ENCODE assay signal across 9 cellular contexts in the genomic region with DNA sequence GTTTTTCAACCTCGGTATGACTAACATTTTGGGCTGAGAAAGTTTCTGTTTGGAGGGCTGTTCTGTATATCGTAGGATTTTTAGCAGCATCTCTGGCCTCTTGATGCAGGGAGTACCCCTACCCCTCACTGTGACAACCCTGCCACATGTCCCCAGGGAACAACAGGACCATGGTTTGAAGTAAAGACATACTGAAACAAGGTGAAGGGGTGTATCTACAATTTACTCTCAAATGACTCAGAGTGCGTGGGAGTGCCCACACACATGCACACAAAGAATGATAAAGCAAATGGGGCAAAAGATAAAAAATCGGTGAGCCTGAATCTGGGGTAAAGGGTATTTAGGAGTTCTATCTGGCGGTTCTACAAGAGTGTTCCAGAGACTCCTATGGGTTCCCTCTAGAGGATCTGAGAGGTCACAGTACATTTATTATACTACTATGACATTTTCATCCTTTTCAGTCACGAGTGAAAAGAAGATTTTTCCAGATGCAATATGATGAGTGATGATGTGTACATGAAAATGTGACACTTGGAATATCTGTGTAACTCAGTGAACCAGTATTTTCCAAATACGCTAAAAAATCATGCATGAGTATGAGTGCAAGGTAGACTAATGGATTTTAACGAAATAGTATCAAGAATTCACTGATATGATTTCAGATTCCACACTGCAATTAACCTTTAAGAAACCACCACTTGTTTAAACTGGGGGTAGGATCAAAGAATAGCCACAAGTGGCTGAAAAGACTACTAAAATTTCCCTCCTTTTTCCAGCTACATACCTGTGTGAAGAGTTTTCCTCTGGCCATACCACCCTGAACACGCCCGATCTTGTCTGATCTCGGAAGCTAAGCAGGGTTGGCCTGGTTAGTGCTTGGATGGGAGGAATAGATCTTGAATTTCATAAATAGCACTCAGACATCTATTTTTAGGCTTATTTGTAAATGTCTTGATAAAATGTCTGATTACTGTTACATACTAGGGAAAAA.
DNase-seq lines count a peak whose midpoint lies in the region; ATAC-seq lines count a peak whose summit lies in the region.
"Had no signal": no experiment of that assay in that cellular context is flagged by ENCODE, and none has a peak within 500 bp of the region (broad histone marks: within the 10 kb centered on the region; RNA-seq: fewer than 3 reads in every experiment).

No MANE protein-coding gene starts in this region.

- in situ Hi-C loops in KBM-7 (cut with MboI; ENCODE audit: low pct_unique_long_range_greater_than_20kb, low sequenced_read_pairs): no loop called here
- in situ Hi-C loops in ACHN (cut with HindIII; ENCODE audit: low pct_ligation_motif_present, low pct_unique_long_range_greater_than_20kb, low sequenced_read_pairs): no loop called here

- DNase-seq in KBM-7: peak; percentile 14
- DNase-seq in amniotic epithelial cell (ENCODE audit: low read depth): peak; percentile 80
- peak; percentile 38 for DNase-seq in stimulated activated CD4-positive, alpha-beta T cell treated with anti-CD3 and anti-CD28 coated beads, Interleukin-15, amount 100 ng/mL, for 48 hours (ENCODE audit: low read depth in 2 of 2)
- no peak for DNase-seq in ACHN
- no peak for DNase-seq in LoVo (ENCODE audit: low spot score)
- DNase-seq in activated gamma-delta T cell treated with Interleukin-2 at 50 U/mL for 16 hours: no peak
- DNase-seq: NCI-H2029 had no signal

- ATAC-seq in GM18861 (IDR thresholded peaks at IDR 0.05; ENCODE audit: unreplicated experiment) (peak; percentile 52), HG02884 (IDR thresholded peaks at IDR 0.05; ENCODE audit: unreplicated experiment) (no peak)

Comparison
In these comparisons a context has a peak if more than half of its experiments do, and no peak if none do; other contexts are left out.
1. DNase-seq: peak in KBM-7 (single experiment), amniotic epithelial cell (single experiment) and stimulated activated CD4-positive, alpha-beta T cell treated with anti-CD3 and anti-CD28 coated beads, Interleukin-15, amount 100 ng/mL, for 48 hours (2 of 2); none in ACHN (single experiment), LoVo (single experiment) and activated gamma-delta T cell treated with Interleukin-2 at 50 U/mL for 16 hours (single experiment).